In genomic region chr3:11846281-11847034, GRCh38 we compare ENCODE assay signal across 8 cellular contexts. TPM values are rescaled to one million over a fixed set of nuclear protein-coding genes. Genes with fewer than 3 reads are reported as not detected.
A peak's percentile ranks its signal among the peaks of the same experiment; 100 is the strongest.
DNase-seq lines count a peak whose midpoint lies in the region; ATAC-seq and TF ChIP-seq lines count a peak whose summit lies in the region.

TAMM41 (minus strand) TSS chr3:11846885; CDS start chr3:11846636, 249 bp downstream.

- dilution Hi-C loops in IMR-90 (cut with HindIII; ENCODE audit: low sequenced_read_pairs, unreplicated experiment): no loop called here

- H3K79me2 ChIP-seq in PC-9 (ENCODE audit: low read depth): peaks cover 28% of the 10 kb centered on the region

- H4K5ac ChIP-seq in IMR-90 (ENCODE audit: low read depth, low read length): peak within 1 kb of the TSS; percentile 81

- peak within 1 kb of the TSS; percentile 81 for H4K91ac ChIP-seq in IMR-90 (ENCODE audit: insufficient read depth, low read depth, low read length)

- in situ Hi-C loops in IMR-90 (cut with MboI; ENCODE audit: low sequenced_read_pairs): no loop called here

- H3K9me2 ChIP-seq in PC-9 (ENCODE audit: insufficient read depth): no peaks in the 10 kb centered on the region

- H3K4me3 ChIP-seq in IMR-90 (ENCODE audit: insufficient read depth, low read depth, low read length): peak within 1 kb of the TSS; percentile 89
- H3K4me3 ChIP-seq in PC-9: peak within 1 kb of the TSS; percentile 95
- H3K4me3 ChIP-seq in muscle layer of duodenum (ENCODE audit: low read depth in 1 of 2, low read length in 2 of 2): peak within 1 kb of the TSS; percentile 95

- H3K27me3 Mint-ChIP-seq in activated T-cell treated with anti-CD3 and anti-CD28 coated beads, Interleukin-2, amount 50 U/mL, for 24 hours: no peaks in the 10 kb centered on the region

- peak within 1 kb of the TSS; percentile 94 for H3K14ac ChIP-seq in IMR-90 (replicated peaks; ENCODE audit: low read depth, low read length)

- TF ChIP-seq POLR2A in IMR-90 (IDR thresholded peaks at IDR 0.05; ENCODE audit: low read depth, low read length): peak; percentile 49; the same call in 1 of the 2 replicates

- H2BK15ac ChIP-seq in IMR-90 (ENCODE audit: low read depth, low read length): no peak within 1 kb of the TSS

- H3K4me3 Mint-ChIP-seq in activated T-cell treated with anti-CD3 and anti-CD28 coated beads, Interleukin-2, amount 50 U/mL, for 24 hours: peak within 1 kb of the TSS; percentile 99

- peaks cover 13% of the 10 kb centered on the region for H3K36me3 ChIP-seq in IMR-90 (ENCODE audit: control insufficient read depth, insufficient read depth, low read length)
- H3K36me3 ChIP-seq in PC-9 (ENCODE audit: low read depth): peaks cover 15% of the 10 kb centered on the region
- H3K36me3 ChIP-seq in muscle layer of duodenum (ENCODE audit: control insufficient read depth in 1 of 2, insufficient read depth in 2 of 2, low read length in 2 of 2): peaks cover 12 to 20% of the 10 kb centered on the region in 2 donors

- H3K9ac ChIP-seq in IMR-90 (ENCODE audit: low read depth, low read length): peak within 1 kb of the TSS; percentile 98

- H4K20me1 ChIP-seq in IMR-90 (ENCODE audit: insufficient read depth, low read length) (no peaks in the 10 kb centered on the region; the same call in 1 of the 2 replicates), PC-9 (ENCODE audit: insufficient read depth) (no peaks in the 10 kb centered on the region)

- H4K8ac ChIP-seq in IMR-90 (ENCODE audit: low read depth in 2 of 2, low read length in 2 of 2): peak within 1 kb of the TSS; percentile 79 to 97

- H3K18ac ChIP-seq in IMR-90 (ENCODE audit: low read depth, low read length): peak within 1 kb of the TSS; percentile 74

- H3K4ac ChIP-seq in IMR-90 (ENCODE audit: low read depth, low read length): peak within 1 kb of the TSS; percentile 94

- no peaks in the 10 kb centered on the region for H3K9me3 ChIP-seq in IMR-90 (ENCODE audit: control insufficient read depth, insufficient read depth, low read length)
- no peaks in the 10 kb centered on the region for H3K9me3 ChIP-seq in PC-9 (ENCODE audit: insufficient read depth, low read depth)
- H3K9me3 ChIP-seq in muscle layer of duodenum (ENCODE audit: control insufficient read depth in 1 of 2, low read length in 2 of 2): no peaks in the 10 kb centered on the region

- peak; percentile 80 for TF ChIP-seq CTCF in IMR-90 (conservative IDR thresholded peaks at IDR 0.05; ENCODE audit: low read depth, low read length)
- TF ChIP-seq CTCF in PC-9 (conservative IDR thresholded peaks at IDR 0.05): peak; percentile 72

- intact Hi-C loops in IMR-90 (cut with micrococcal nuclease) (loop anchor here (5.0 kb wide), 1 partner anchor 331 kb away; no protein-coding TSS in a partner anchor), PC-9 (cut with micrococcal nuclease; ENCODE audit: unreplicated experiment) (no loop called here)

- CTCF ChIA-PET in IMR-90 (lab: Yijun Ruan, JAX): no interaction called here
- CTCF ChIA-PET in PC-9 (lab: Charles Lee): interaction anchor here (0.6 kb wide), 1 partner anchor 203 kb away, joined by 3 read pairs; no protein-coding TSS in a partner anchor

- BruUV-seq in IMR-90 (replicated peaks; lab: Mats Ljungman, UMichigan): no TSS peak
- BruUV-seq in PC-9 (replicated peaks; lab: Mats Ljungman, UMichigan): TSS peak; percentile 72

- H2AFZ ChIP-seq in IMR-90 (replicated peaks; ENCODE audit: low read length, poor library complexity) (peak within 1 kb of the TSS; percentile 98), PC-9 (peak within 1 kb of the TSS; percentile 96)

- peak within 1 kb of the TSS; percentile 97 for H3K27ac Mint-ChIP-seq in activated T-cell treated with anti-CD3 and anti-CD28 coated beads, Interleukin-2, amount 50 U/mL, for 24 hours

- peaks cover 15 to 33% of the 10 kb centered on the region in 2 experiments; a peak in 3 of 4 replicates for H3K79me1 ChIP-seq in IMR-90 (ENCODE audit: low read depth in 1 of 2, low read length in 2 of 2)

- no peaks in the 10 kb centered on the region for H3F3A ChIP-seq in PC-9 (ENCODE audit: insufficient read depth, low read depth)

- peak within 1 kb of the TSS; percentile 95 for H2AK9ac ChIP-seq in IMR-90 (replicated peaks; ENCODE audit: low read depth, low read length, poor library complexity)

- H2AK5ac ChIP-seq in IMR-90 (ENCODE audit: low read depth, low read length): peak within 1 kb of the TSS; percentile 87

- ATAC-seq in GM21528 (IDR thresholded peaks at IDR 0.05; ENCODE audit: low FRiP score, unreplicated experiment): peak; percentile 100
- peak; percentile 100 for ATAC-seq in IMR-90 (ENCODE audit: low read depth)
- ATAC-seq in esophagus mucosa: peak; percentile 99

- peak within 1 kb of the TSS; percentile 6; the same call in 1 of the 2 replicates for H2BK20ac ChIP-seq in IMR-90 (ENCODE audit: low read depth, low read length)

- H3K27ac ChIP-seq in IMR-90 (ENCODE audit: insufficient read depth, low read length): peak within 1 kb of the TSS; percentile 94
- peak within 1 kb of the TSS; percentile 34 for H3K27ac ChIP-seq in PC-9
- peak within 1 kb of the TSS; percentile 91 for H3K27ac ChIP-seq in muscle layer of duodenum (ENCODE audit: low read length)

- H3K23ac ChIP-seq in IMR-90 (ENCODE audit: low read depth, low read length): peak within 1 kb of the TSS; percentile 78

- H2BK5ac ChIP-seq in IMR-90 (ENCODE audit: low read depth, low read length, poor library complexity, severe bottlenecking): peak within 1 kb of the TSS; percentile 81

- peaks cover 44% of the 10 kb centered on the region for H3K4me1 Mint-ChIP-seq in activated T-cell treated with anti-CD3 and anti-CD28 coated beads, Interleukin-2, amount 50 U/mL, for 24 hours (ENCODE audit: low read depth)

- DNase-seq in DMS53 (lab: John Stamatoyannopoulos, UW): peak; percentile 85
- peak; percentile 87 for DNase-seq in IMR-90
- peak; percentile 78 to 81 for DNase-seq in PC-9
- DNase-seq in activated T-cell treated with anti-CD3 and anti-CD28 coated beads, Interleukin-2, amount 50 U/mL, for 24 hours: peak; percentile 91
- DNase-seq in stimulated activated CD8-positive, alpha-beta memory T cell treated with anti-CD3 and anti-CD28 coated beads, Interleukin-7, amount 100 ng/mL, for 4 hours (ENCODE audit: low read depth in 2 of 2): peak; percentile 85 to 89

- peak within 1 kb of the TSS; percentile 60; the same call in 1 of the 2 replicates for H2BK120ac ChIP-seq in IMR-90 (ENCODE audit: low read depth, low read length)

- peak within 1 kb of the TSS; percentile 80 for H3K4me2 ChIP-seq in IMR-90 (ENCODE audit: low read depth, low read length)
- peak within 1 kb of the TSS; percentile 86 for H3K4me2 ChIP-seq in PC-9

- peaks cover 49% of the 10 kb centered on the region for H3K36me3 Mint-ChIP-seq in activated T-cell treated with anti-CD3 and anti-CD28 coated beads, Interleukin-2, amount 50 U/mL, for 24 hours (ENCODE audit: low read depth)

- H3K9me1 ChIP-seq in IMR-90 (ENCODE audit: insufficient read depth, low read length): no peaks in the 10 kb centered on the region; the same call in 1 of the 2 replicates

- 0% methylated on average over 25 of the region's 58 CpGs; no CpG with 5 or more reads in 1 of the 2 experiments for WGBS in IMR-90 (ENCODE audit: extremely low coverage in 2 of 2, insufficient read length in 1 of 2), 2 experiments

- POLR2A ChIA-PET in IMR-90 (lab: Charles Lee; ENCODE audit: unreplicated experiment) (no interaction called here), PC-9 (lab: Charles Lee; ENCODE audit: unreplicated experiment) (interaction anchor here (0.6 kb wide), 1 partner anchor 1667 kb away, joined by 3 read pairs; no protein-coding TSS in a partner anchor)

- H3K9me3 Mint-ChIP-seq in activated T-cell treated with anti-CD3 and anti-CD28 coated beads, Interleukin-2, amount 50 U/mL, for 24 hours: no peaks in the 10 kb centered on the region

- H3K27me3 ChIP-seq in IMR-90 (ENCODE audit: control insufficient read depth, insufficient read depth, low read length) (peaks cover 2% of the 10 kb centered on the region; the same call in 1 of the 2 replicates), PC-9 (ENCODE audit: insufficient read depth, low read depth) (0 out of 2 replicates have a peak, but pooled peaks cover 5% of the 10 kb centered on the region), muscle layer of duodenum (ENCODE audit: low read depth, low read length) (no peaks in the 10 kb centered on the region)

- peaks cover 5% of the 10 kb centered on the region for H3K4me1 ChIP-seq in IMR-90 (ENCODE audit: control insufficient read depth, insufficient read depth, low read length)
- peaks cover 16% of the 10 kb centered on the region for H3K4me1 ChIP-seq in PC-9 (replicated peaks; ENCODE audit: insufficient read depth)
- peaks cover 11 to 18% of the 10 kb centered on the region in 2 donors for H3K4me1 ChIP-seq in muscle layer of duodenum (ENCODE audit: control insufficient read depth in 1 of 2, insufficient read depth in 2 of 2, low read length in 2 of 2)

- TF ChIP-seq RAD21 in IMR-90 (IDR thresholded peaks at IDR 0.05; ENCODE audit: low read length): peak; percentile 37

- peak within 1 kb of the TSS; percentile 89 for H3K56ac ChIP-seq in IMR-90 (ENCODE audit: extremely low read depth, insufficient read depth, low read length)

TF ChIP-seq in IMR-90, 13 proteins besides CTCF, POLR2A, EP300 and RAD21 (continues in another document):
- TF ChIP-seq RFX5 (IDR thresholded peaks at IDR 0.05; ENCODE audit: low read depth, low read length) (no peak), MXI1 (IDR thresholded peaks at IDR 0.05; ENCODE audit: borderline replicate concordance, low read depth, low read length) (peak; percentile 95), SMC3 (IDR thresholded peaks at IDR 0.05; ENCODE audit: low read depth, low read length) (0 out of 2 replicates have a peak, but pooled peaks have one; percentile 28), MAFK (IDR thresholded peaks at IDR 0.05; ENCODE audit: low read depth, low read length) (no peak), MAZ (IDR thresholded peaks at IDR 0.05; ENCODE audit: borderline replicate concordance, low read depth, low read length) (peak; percentile 46; the same call in 1 of the 2 replicates), BHLHE40 (IDR thresholded peaks at IDR 0.05; ENCODE audit: low read depth, low read length) (0 out of 2 replicates have a peak, but pooled peaks have one; percentile 46), CEBPB (IDR thresholded peaks at IDR 0.05; ENCODE audit: low read depth, low read length) (no peak), CHD1 (IDR thresholded peaks at IDR 0.05; ENCODE audit: low read depth, low read length) (no peak), NFE2L2 (IDR thresholded peaks at IDR 0.05; ENCODE audit: low read depth, low read length) (no peak)

RNA-seq across cellular contexts. Expression of gene TAMM41, which starts in this region (rescaled TPM):
- total RNA-seq in IMR-90 (2012; rRNA removed) (3.9 and 4.3 TPM in 2 replicates), PC-9 (2021) (23.9 and 25.3 TPM in 2 replicates), esophagus mucosa (13.6 TPM)
- 15.9 and 25.7 TPM in 2 replicates for polyA plus RNA-seq in IMR-90 (2012; rRNA removed)
- 6.4 and 8.7 TPM in 2 replicates for polyA plus RNA-seq in IMR-90 (2012; cell fraction: cytosol; rRNA removed)
- polyA plus RNA-seq in IMR-90 (2012; cell fraction: nucleus; rRNA removed; ENCODE audit: low replicate concordance): 20.2 and 21.1 TPM in 2 replicates

Comparison
In these comparisons a context has a peak if more than half of its experiments do, and no peak if none do; other contexts are left out.
1. Peak in every context shown above with its lines: DNase-seq, ATAC-seq, H3K4me3 ChIP-seq and H3K27ac ChIP-seq.
2. H3K27ac ChIP-seq: peak in every context shown above with its lines; median percentile 94 in IMR-90; 91 in muscle layer of duodenum; 34 in PC-9.